1 cellular context compared by ENCODE assay signal in the genomic region with DNA sequence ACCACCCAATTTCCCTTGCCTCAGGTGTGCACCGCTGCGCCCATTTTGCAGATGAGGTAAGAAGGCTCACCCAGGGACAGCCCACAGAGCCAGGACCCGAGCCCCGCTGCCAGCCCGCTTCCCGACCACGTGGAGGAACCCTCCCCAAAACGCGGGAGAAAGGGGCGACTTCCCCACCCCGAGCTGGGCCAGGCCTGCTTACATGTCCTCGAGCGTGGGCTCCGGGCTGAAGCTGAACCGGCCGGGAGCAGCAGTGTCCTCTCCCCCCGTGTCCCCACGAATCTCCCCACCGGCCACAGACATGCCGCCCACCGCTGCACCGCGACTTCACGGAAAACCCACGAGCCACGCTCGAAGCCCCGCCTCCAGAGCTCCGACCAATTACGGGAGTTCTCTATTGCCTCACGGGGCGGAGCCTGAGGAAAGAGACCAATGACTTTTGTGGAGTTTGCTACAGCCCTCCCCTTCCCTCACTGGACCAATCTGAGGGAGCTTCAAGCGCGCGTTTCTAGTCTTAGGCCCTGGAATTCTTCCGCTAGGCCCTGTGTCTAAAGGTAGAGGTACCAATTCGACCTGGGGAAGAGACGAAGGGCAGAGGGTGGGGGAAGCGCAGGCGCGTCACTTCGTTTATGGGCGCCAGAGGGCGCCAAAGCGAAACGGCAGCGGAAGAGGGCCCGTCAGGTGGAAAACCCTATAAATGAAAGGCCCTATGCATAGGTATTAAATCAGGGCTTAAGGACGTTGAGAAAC.
A peak's percentile ranks its signal among the peaks of the same experiment; 100 is the strongest.
TF ChIP-seq lines count a peak whose summit lies in the region.

Gene DCTPP1, minus strand, starts transcription at position 353 of the 750 bp plus-strand sequence. Its CDS starts 50 bp downstream, at position 303.

TF ChIP-seq in WTC11, 78 proteins besides CTCF, POLR2A, EP300 and RAD21 (continued from another document):
- TF ChIP-seq AFF4 (CRISPR knock-in tag; IDR thresholded peaks at IDR 0.05; ENCODE audit: borderline replicate concordance) = no peak
- 0 out of 2 replicates have a peak, but pooled peaks have one; percentile 27 for TF ChIP-seq ATF1 (CRISPR knock-in tag; IDR thresholded peaks at IDR 0.05)
- TF ChIP-seq, protein P1, sequence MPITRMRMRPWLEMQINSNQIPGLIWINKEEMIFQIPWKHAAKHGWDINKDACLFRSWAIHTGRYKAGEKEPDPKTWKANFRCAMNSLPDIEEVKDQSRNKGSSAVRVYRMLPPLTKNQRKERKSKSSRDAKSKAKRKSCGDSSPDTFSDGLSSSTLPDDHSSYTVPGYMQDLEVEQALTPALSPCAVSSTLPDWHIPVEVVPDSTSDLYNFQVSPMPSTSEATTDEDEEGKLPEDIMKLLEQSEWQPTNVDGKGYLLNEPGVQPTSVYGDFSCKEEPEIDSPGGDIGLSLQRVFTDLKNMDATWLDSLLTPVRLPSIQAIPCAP (CRISPR knock-in tag; IDR thresholded peaks at IDR 0.05) = peak; percentile 79
- peak; percentile 94 for TF ChIP-seq GTF2I (CRISPR knock-in tag; conservative IDR thresholded peaks at IDR 0.05)
- TF ChIP-seq FOXK1 (CRISPR knock-in tag; IDR thresholded peaks at IDR 0.05) = 0 out of 2 replicates have a peak, but pooled peaks have one; percentile 46
- TF ChIP-seq SP1 (CRISPR knock-in tag; conservative IDR thresholded peaks at IDR 0.05) = peak; percentile 92
- TF ChIP-seq NFATC4 (CRISPR knock-in tag; IDR thresholded peaks at IDR 0.05) = no peak
- no peak; the same call in 1 of the 2 replicates for TF ChIP-seq ZNF232 (CRISPR knock-in tag; IDR thresholded peaks at IDR 0.05)
- TF ChIP-seq ZNF219 (CRISPR knock-in tag; IDR thresholded peaks at IDR 0.05; ENCODE audit: borderline replicate concordance) = 0 out of 2 replicates have a peak, but pooled peaks have one; percentile 37
- no peak for TF ChIP-seq JAZF1 (CRISPR knock-in tag; IDR thresholded peaks at IDR 0.05)
- TF ChIP-seq FOXP1 (CRISPR knock-in tag; IDR thresholded peaks at IDR 0.05; ENCODE audit: borderline replicate concordance) = peak; percentile 39; the same call in 1 of the 2 replicates
- TF ChIP-seq, protein P2, sequence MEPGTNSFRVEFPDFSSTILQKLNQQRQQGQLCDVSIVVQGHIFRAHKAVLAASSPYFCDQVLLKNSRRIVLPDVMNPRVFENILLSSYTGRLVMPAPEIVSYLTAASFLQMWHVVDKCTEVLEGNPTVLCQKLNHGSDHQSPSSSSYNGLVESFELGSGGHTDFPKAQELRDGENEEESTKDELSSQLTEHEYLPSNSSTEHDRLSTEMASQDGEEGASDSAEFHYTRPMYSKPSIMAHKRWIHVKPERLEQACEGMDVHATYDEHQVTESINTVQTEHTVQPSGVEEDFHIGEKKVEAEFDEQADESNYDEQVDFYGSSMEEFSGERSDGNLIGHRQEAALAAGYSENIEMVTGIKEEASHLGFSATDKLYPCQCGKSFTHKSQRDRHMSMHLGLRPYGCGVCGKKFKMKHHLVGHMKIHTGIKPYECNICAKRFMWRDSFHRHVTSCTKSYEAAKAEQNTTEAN (CRISPR knock-in tag; IDR thresholded peaks at IDR 0.05) = 0 out of 2 replicates have a peak, but pooled peaks have one; percentile 43
- TF ChIP-seq, protein P3, sequence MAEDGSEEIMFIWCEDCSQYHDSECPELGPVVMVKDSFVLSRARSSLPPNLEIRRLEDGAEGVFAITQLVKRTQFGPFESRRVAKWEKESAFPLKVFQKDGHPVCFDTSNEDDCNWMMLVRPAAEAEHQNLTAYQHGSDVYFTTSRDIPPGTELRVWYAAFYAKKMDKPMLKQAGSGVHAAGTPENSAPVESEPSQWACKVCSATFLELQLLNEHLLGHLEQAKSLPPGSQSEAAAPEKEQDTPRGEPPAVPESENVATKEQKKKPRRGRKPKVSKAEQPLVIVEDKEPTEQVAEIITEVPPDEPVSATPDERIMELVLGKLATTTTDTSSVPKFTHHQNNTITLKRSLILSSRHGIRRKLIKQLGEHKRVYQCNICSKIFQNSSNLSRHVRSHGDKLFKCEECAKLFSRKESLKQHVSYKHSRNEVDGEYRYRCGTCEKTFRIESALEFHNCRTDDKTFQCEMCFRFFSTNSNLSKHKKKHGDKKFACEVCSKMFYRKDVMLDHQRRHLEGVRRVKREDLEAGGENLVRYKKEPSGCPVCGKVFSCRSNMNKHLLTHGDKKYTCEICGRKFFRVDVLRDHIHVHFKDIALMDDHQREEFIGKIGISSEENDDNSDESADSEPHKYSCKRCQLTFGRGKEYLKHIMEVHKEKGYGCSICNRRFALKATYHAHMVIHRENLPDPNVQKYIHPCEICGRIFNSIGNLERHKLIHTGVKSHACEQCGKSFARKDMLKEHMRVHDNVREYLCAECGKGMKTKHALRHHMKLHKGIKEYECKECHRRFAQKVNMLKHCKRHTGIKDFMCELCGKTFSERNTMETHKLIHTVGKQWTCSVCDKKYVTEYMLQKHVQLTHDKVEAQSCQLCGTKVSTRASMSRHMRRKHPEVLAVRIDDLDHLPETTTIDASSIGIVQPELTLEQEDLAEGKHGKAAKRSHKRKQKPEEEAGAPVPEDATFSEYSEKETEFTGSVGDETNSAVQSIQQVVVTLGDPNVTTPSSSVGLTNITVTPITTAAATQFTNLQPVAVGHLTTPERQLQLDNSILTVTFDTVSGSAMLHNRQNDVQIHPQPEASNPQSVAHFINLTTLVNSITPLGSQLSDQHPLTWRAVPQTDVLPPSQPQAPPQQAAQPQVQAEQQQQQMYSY (CRISPR knock-in tag; IDR thresholded peaks at IDR 0.05) = no peak
- TF ChIP-seq ZNF121 (CRISPR knock-in tag; IDR thresholded peaks at IDR 0.05) = 0 out of 2 replicates have a peak, but pooled peaks have one; percentile 20
TF ChIP-seq in WTC11: peak in this region for 16.
